ENCODE assay signal across 8 cellular contexts in the genomic region with DNA sequence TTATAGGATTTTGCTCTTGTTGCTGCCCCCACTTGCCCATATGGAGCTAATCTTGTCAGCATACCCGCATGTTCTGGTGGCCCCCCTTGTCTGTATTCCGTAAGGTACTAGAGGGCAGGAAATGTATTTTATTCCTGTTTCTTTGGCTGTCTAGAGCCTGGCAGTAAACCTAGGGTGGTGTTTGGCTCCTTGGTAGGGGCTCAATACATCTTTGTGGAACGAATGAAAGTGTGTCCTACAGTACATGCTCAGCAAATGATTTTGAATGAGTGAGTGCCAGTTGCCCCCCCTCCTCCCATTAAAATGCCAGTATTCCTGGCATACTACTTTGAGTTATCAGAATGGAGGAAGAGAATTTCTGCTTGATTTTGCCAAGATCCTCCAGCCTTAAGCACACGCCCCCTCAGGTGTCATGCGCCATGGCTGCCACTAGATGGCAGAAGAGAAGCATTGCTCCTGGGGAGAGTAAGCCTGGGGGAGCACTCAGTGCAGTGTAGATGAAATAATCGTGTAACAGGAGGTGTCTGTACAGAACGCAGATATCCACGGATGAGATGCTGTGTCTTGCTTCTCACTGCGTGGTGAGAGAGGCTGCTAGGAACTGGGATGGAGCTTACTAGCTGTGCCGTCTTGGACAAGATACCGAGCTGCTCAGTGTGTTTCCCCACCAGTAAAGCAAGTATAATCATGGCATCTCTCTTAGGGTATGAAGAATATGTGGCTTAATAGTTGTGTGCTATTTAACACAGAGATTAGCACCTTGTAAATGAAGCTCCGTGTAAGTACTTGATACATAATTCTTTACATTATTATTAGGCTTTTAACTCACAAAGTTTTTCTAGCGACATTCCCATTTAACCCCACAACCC. TPM values are rescaled to one million over a fixed set of nuclear protein-coding genes. Genes with fewer than 3 reads are reported as not detected.
DNase-seq lines count a peak whose midpoint lies in the region; ATAC-seq, FAIRE-seq and TF ChIP-seq lines count a peak whose summit lies in the region.

No MANE protein-coding gene starts in this region.

- H3K4me1 ChIP-seq in osteoblast (ENCODE audit: insufficient read depth, low read length) = no peaks in the 10 kb centered on the region
- H3K4me1 ChIP-seq in thyroid gland = peaks cover 0 to 7% of the 10 kb centered on the region in 2 donors

- ATAC-seq in GM19023 (IDR thresholded peaks at IDR 0.05; ENCODE audit: unreplicated experiment) = peak; percentile 82

- H3K27me3 ChIP-seq in osteoblast (ENCODE audit: insufficient read depth, low read length) (no peaks in the 10 kb centered on the region), thyroid gland (no peaks in the 10 kb centered on the region)

- no peaks in the 10 kb centered on the region for H4K20me1 ChIP-seq in osteoblast (ENCODE audit: insufficient read depth, low read length)

- WGBS in thyroid gland, 2 donors = 28 to 29% methylated on average over 13 of the region's 13 CpGs

- no peak for TF ChIP-seq POLR2A in thyroid gland (IDR thresholded peaks at IDR 0.05)

- peak; percentile 69 for FAIRE-seq in RCC 7860 (lab: Jason Lieb, UNC)

- DNase-seq in CD1c-positive myeloid dendritic cell (ENCODE audit: extremely low spot score) (peak; percentile 91), HT-29 (ENCODE audit: low spot score) (peak; percentile 88), RCC 7860 (ENCODE audit: low spot score) (peak; percentile 49), foreskin fibroblast (peak; percentile 62 to 90), osteoblast (ENCODE audit: insufficient read length, low spot score, missing footprints) (peak; percentile 27), thyroid gland (peak; percentile 56 to 75)
- DNase-seq in activated T-helper 1 cell treated with anti-CD3 and anti-CD28 coated beads, Interleukin-2, amount 50 U/mL, for 16 hours (ENCODE audit: low read depth in 1 of 2, low spot score in 1 of 2) = peak; percentile 49 to 55

- no peaks in the 10 kb centered on the region for H3K79me2 ChIP-seq in osteoblast (ENCODE audit: insufficient read depth, low read length)

- peak; percentile 100 for TF ChIP-seq CTCF in foreskin fibroblast (IDR thresholded peaks at IDR 0.05; ENCODE audit: low read depth, low read length)
- TF ChIP-seq CTCF in osteoblast (IDR thresholded peaks at IDR 0.05; ENCODE audit: extremely low read depth, low read depth, low read length) = peak; percentile 99
- TF ChIP-seq CTCF in thyroid gland (IDR thresholded peaks at IDR 0.05) = peak; percentile 95 to 99 (median 98)

- intact Hi-C loops in thyroid gland (cut with DNase I) = loop anchor here (5.0 kb wide), 1 partner anchor 222 kb away; no protein-coding TSS in a partner anchor

- H3K9me3 ChIP-seq in osteoblast (ENCODE audit: low read depth, low read length) = no peaks in the 10 kb centered on the region
- no peaks in the 10 kb centered on the region for H3K9me3 ChIP-seq in thyroid gland

- H3K27ac ChIP-seq in osteoblast (ENCODE audit: low read depth, low read length) (no peak overlapping the region), thyroid gland (no peak overlapping the region)

- no peak overlapping the region for H3K4me2 ChIP-seq in osteoblast (ENCODE audit: insufficient read depth, low read length)

- H3K4me3 ChIP-seq in foreskin fibroblast (ENCODE audit: low read depth in 1 of 2, low read length in 2 of 2) = no peak overlapping the region
- H3K4me3 ChIP-seq in osteoblast (ENCODE audit: insufficient read depth, low read length) = no peak overlapping the region
- no peak overlapping the region for H3K4me3 ChIP-seq in thyroid gland (replicated peaks in 1 of 3)

- H2AFZ ChIP-seq in osteoblast (ENCODE audit: low read length) = no peak overlapping the region

- no peaks in the 10 kb centered on the region for H3K36me3 ChIP-seq in osteoblast (ENCODE audit: insufficient read depth, low read length)
- no peaks in the 10 kb centered on the region for H3K36me3 ChIP-seq in thyroid gland

RNA-seq across cellular contexts. Expression of gene RNF212, which starts 17.2 kb away (rescaled TPM):
- total RNA-seq in HT-29 (2014; rRNA removed; shearing (Covaris generic)) = not detected in 2 replicates
- total RNA-seq in osteoblast = 7.1 and 7.6 TPM in 2 replicates
- 10 to 100 TPM in 1 of 4 donors, 1 to 10 TPM in 3; 6.7 to 31.1 (median 8.6) TPM for total RNA-seq in thyroid gland

RNA-seq across cellular contexts. Expression of gene SPON2, which starts 41.8 kb away (rescaled TPM):
- 1.2 and 2.9 TPM in 2 replicates for total RNA-seq in HT-29 (2014; rRNA removed; shearing (Covaris generic))
- total RNA-seq in osteoblast (29.8 and 38.7 TPM in 2 replicates), thyroid gland (10 to 100 TPM in 2 of 4 donors, 1 to 10 TPM in 2; 2.4 to 14.1 (median 6.6) TPM)

Comparison
In these comparisons a context has a peak if more than half of its experiments do, and no peak if none do; other contexts are left out.
1. DNase-seq: peak in every context shown above with its lines; median percentile 91 in CD1c-positive myeloid dendritic cell; 88 in HT-29; 76 in foreskin fibroblast; 66 in thyroid gland; 52 in activated T-helper 1 cell treated with anti-CD3 and anti-CD28 coated beads, Interleukin-2, amount 50 U/mL, for 16 hours; 49 in RCC 7860; 27 in osteoblast.